In the genomic region with DNA sequence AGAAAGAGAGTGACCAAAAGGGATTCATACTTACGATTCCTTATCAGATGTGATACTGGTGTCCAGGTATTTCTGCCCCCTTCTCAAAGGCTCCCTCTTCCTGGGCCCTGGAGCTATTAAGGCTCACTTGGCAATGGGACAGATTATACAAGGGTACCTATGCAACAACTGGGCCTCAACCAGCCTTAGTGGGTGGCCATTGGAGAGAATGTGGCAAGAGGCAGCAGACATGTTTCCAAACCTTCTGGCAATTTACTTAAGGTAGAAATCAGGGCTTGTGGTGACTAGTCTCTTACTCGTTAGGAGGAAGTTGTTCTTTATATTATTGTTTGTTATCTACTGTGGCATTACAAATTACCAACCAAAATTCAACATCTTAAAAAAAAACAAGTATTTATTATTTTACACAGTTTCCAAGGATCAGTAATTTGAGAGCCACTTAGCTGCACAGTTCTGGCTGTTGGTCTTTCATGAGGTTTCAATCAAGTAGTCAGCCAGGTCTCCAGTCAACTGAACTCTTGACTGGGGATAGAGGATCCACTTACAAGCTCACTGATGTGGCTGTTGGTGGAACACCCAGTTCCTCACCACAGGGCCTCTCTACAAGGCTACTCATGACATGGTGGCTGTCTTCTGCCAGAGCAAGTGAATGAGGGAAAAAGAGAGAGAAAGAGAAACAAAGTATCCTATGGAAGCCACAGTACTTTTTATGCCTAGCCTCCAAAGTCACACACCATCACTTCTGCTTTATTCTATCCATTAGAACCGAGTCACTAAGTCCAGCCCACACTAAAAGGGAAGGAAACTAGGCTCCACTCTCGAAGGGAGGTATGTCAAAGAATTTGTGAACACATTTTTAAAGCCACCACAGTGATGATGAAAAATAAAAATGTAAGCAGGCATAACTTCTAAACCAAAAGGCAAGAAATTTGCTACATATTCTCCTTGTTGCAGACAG, we compare ENCODE assay signal across 20 cellular contexts. TPM values are rescaled to one million over a fixed set of nuclear protein-coding genes. Genes with fewer than 3 reads are reported as not detected.
"Had no signal": no experiment of that assay in that cellular context is flagged by ENCODE, and none has a peak within 500 bp of the region (broad histone marks: within the 10 kb centered on the region; RNA-seq: fewer than 3 reads in every experiment).

No MANE protein-coding gene starts in this region.

- H3K27ac Mint-ChIP-seq: activated CD4-positive, alpha-beta T cell treated with anti-CD3 and anti-CD28 coated beads, Interleukin-2, amount 10 ng/mL, durations not matched to agents 24 days and 14 days; activated naive CD4-positive, alpha-beta T cell treated with anti-CD3 and anti-CD28 coated beads for 36 hours; activated T-helper 17 cell treated with anti-CD3 and anti-CD28 coated beads, Interleukin-2, amount 50 U/mL, for 72 hours; mesothelial cell of epicardium; progenitor cell of endocrine pancreas; T-helper 2 cell treated with Interferon-gamma antibody and Interleukin-4, amounts not matched to agents 5 μg/mL and 100 μg/mL, for 36 hours had no signal

- H3K9me3 Mint-ChIP-seq: activated T-helper 17 cell treated with anti-CD3 and anti-CD28 coated beads, Interleukin-2, amount 50 U/mL, for 72 hours had no signal

- H3K9me3 ChIP-seq: right atrium auricular region had no signal

- H3K4me1 ChIP-seq: right atrium auricular region, transverse colon had no signal

- H3K36me3 Mint-ChIP-seq: mesothelial cell of epicardium had no signal

- H3K4me3 ChIP-seq: cardiac muscle cell, lung, right atrium auricular region, transverse colon had no signal

- H3K27ac ChIP-seq: cardiac muscle cell, right atrium auricular region, transverse colon had no signal

- H3K4me1 Mint-ChIP-seq: mesothelial cell of epicardium had no signal

- H3K36me3 ChIP-seq: cardiac muscle cell, right atrium auricular region, transverse colon had no signal

- H3K27me3 ChIP-seq: cardiac muscle cell, right atrium auricular region, transverse colon had no signal

- DNase-seq: activated CD4-positive, alpha-beta T cell treated with anti-CD3 and anti-CD28 coated beads, Interleukin-2, amount 10 ng/mL, durations not matched to agents 24 days and 14 days; activated CD4-positive, CD25-positive, alpha-beta regulatory T cell; activated naive CD4-positive, alpha-beta T cell treated with anti-CD3 and anti-CD28 coated beads for 36 hours; activated T-cell treated with anti-CD3 and anti-CD28 coated beads for 4 hours; left colon; small intestine; stimulated activated CD4-positive, alpha-beta T cell treated with anti-CD3 and anti-CD28 coated beads, Interleukin-4, amount 100 ng/mL, for 24 hours; stimulated activated naive CD4-positive, alpha-beta T cell treated with Interleukin-2 at 50 U/mL for 16 hours; substantia nigra; transverse colon had no signal

- H3K4me3 Mint-ChIP-seq: activated CD4-positive, alpha-beta T cell treated with anti-CD3 and anti-CD28 coated beads, Interleukin-2, amount 10 ng/mL, durations not matched to agents 24 days and 14 days; activated naive CD4-positive, alpha-beta T cell treated with anti-CD3 and anti-CD28 coated beads for 36 hours; activated T-helper 17 cell treated with anti-CD3 and anti-CD28 coated beads, Interleukin-2, amount 50 U/mL, for 72 hours; mesothelial cell of epicardium; T-helper 2 cell treated with Interferon-gamma antibody and Interleukin-4, amounts not matched to agents 5 μg/mL and 100 μg/mL, for 36 hours had no signal

RNA-seq across cellular contexts. Expression of a gene that starts 10.8 kb away (rescaled TPM):
- total RNA-seq: activated CD4-positive, alpha-beta T cell treated with anti-CD3 and anti-CD28 coated beads, Interleukin-2, amount 10 ng/mL, durations not matched to agents 24 days and 14 days; activated CD8-positive, alpha-beta memory T cell treated with anti-CD3 and anti-CD28 coated beads for 36 hours; activated naive CD4-positive, alpha-beta T cell treated with anti-CD3 and anti-CD28 coated beads for 36 hours; astrocyte; left colon; omental fat pad; right atrium auricular region had no signal
